8 cellular contexts compared by ENCODE assay signal in the genomic region with DNA sequence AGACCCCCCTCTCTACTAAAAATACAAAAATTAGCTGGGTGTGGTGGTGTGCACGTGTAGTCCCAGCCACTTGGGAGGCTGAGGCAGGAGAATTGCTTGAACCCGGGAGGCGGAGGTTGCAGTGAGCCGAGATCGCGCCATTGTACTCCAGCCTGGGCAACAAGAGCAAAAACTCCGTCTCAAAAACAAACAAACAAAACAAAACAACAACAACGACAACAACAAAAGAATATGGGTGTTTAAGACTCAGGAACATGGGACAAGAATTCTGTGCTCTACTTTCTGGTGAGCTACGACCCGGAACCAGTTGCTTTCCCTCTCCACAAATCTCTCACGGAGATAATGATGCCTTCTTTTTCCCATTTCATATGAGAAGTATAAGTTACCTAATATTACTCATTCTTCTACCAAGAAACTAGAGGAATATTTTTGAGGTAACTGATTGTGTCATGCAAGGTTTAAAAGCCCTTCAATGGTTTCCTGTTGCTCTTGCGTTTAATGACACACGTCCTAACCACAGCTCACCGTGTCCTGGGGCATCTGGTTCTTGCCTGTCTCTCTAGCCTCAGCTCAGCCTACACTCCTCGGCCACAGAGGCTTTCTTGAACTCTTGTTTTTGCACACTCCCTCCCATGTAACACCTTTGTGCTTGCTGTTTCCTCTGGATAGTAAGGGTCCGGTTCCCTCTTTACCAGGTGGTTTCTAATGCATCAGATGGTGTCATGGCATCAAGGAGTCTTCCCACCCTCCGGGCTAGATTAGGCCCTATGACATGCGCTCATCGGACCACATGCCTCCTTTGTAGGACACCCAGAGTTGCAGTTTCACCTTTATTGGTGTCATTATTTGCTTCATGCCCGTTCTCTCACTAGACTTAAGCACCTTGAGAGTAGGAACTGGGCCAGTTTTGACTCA.
DNase-seq lines count a peak whose midpoint lies in the region; ATAC-seq lines count a peak whose summit lies in the region.

No MANE protein-coding gene starts in this region.

- H3K4me3 Mint-ChIP-seq in activated naive CD4-positive, alpha-beta T cell treated with anti-CD3 and anti-CD28 coated beads, Interleukin-2, amount 50 U/mL, for 24 hours, result peak overlapping the region; percentile 9

- H3K27ac Mint-ChIP-seq in activated naive CD4-positive, alpha-beta T cell treated with anti-CD3 and anti-CD28 coated beads, Interleukin-2, amount 50 U/mL, for 24 hours, result peak overlapping the region; percentile 83

- H3K9me3 Mint-ChIP-seq in activated naive CD4-positive, alpha-beta T cell treated with anti-CD3 and anti-CD28 coated beads, Interleukin-2, amount 50 U/mL, for 24 hours, result no peaks in the 10 kb centered on the region

- H3K4me1 Mint-ChIP-seq in activated naive CD4-positive, alpha-beta T cell treated with anti-CD3 and anti-CD28 coated beads, Interleukin-2, amount 50 U/mL, for 24 hours, result peaks cover 33% of the 10 kb centered on the region

- no peaks in the 10 kb centered on the region for H3K27me3 Mint-ChIP-seq in activated naive CD4-positive, alpha-beta T cell treated with anti-CD3 and anti-CD28 coated beads, Interleukin-2, amount 50 U/mL, for 24 hours

- H3K36me3 Mint-ChIP-seq in activated naive CD4-positive, alpha-beta T cell treated with anti-CD3 and anti-CD28 coated beads, Interleukin-2, amount 50 U/mL, for 24 hours, result peaks cover 4% of the 10 kb centered on the region

- peak; percentile 72 for ATAC-seq in GM21737 (IDR thresholded peaks at IDR 0.05; ENCODE audit: unreplicated experiment)

- DNase-seq in EH (ENCODE audit: low read depth), result peak; percentile 32
- peak; percentile 81 for DNase-seq in NOMO-1 treated with DMSO at 0.1 percent for 48 hours (lab: John Stamatoyannopoulos, UW; ENCODE audit: unreplicated experiment)
- DNase-seq in stimulated activated CD4-positive, alpha-beta T cell treated with anti-CD3 and anti-CD28 coated beads, Interleukin-1b, Interleukin-23, amount 100 ng/mL, for 48 hours, result peak; percentile 88
- no peak for DNase-seq in DMS 273 (lab: John Stamatoyannopoulos, UW; ENCODE audit: unreplicated experiment)
- DNase-seq in dedifferentiated amniotic fluid mesenchymal stem cell (ENCODE audit: extremely low spot score), result no peak
- DNase-seq in kidney glomerular epithelial cell (lab: John Stamatoyannopoulos, UW), result no peak

Comparison
In these comparisons a context has a peak if more than half of its experiments do, and no peak if none do; other contexts are left out.
1. DNase-seq: peak in EH (single experiment), NOMO-1 treated with DMSO at 0.1 percent for 48 hours (single experiment) and stimulated activated CD4-positive, alpha-beta T cell treated with anti-CD3 and anti-CD28 coated beads, Interleukin-1b, Interleukin-23, amount 100 ng/mL, for 48 hours (single experiment); none in DMS 273 (single experiment), dedifferentiated amniotic fluid mesenchymal stem cell (single experiment) and kidney glomerular epithelial cell (single experiment).